Comparison of ENCODE assay signal across 18 cellular contexts in genomic region chr7:80324032-80324431, GRCh38.
DNase-seq lines count a peak whose midpoint lies in the region; ATAC-seq and FAIRE-seq lines count a peak whose summit lies in the region.
"Had no signal": no experiment of that assay in that cellular context is flagged by ENCODE, and none has a peak within 500 bp of the region (broad histone marks: within the 10 kb centered on the region; RNA-seq: fewer than 3 reads in every experiment).

No MANE protein-coding gene starts in this region.

- H3K27ac ChIP-seq in SJSA1 = no peak overlapping the region
- H3K27ac ChIP-seq: 22Rv1, lower lobe of right lung, tibial nerve had no signal

- H3K4me1 ChIP-seq in SJSA1 (replicated peaks) = peaks cover 6% of the 10 kb centered on the region
- H3K4me1 ChIP-seq: lower lobe of right lung, tibial nerve had no signal

- no peak overlapping the region for H3K4me3 ChIP-seq in SJSA1
- H3K4me3 ChIP-seq: lower lobe of right lung, tibial nerve had no signal

- peak; percentile 22 for DNase-seq in DMS 273 (lab: John Stamatoyannopoulos, UW; ENCODE audit: unreplicated experiment)
- DNase-seq in DMS 273 treated with DMSO at 0.1 percent for 48 hours (lab: John Stamatoyannopoulos, UW) = no peak
- peak; percentile 51 to 59 for DNase-seq in SJSA1 (ENCODE audit: low read depth in 1 of 2, low spot score in 2 of 2)
- DNase-seq in fibroblast of peridontal ligament (ENCODE audit: extremely low read depth) = peak; percentile 14
- DNase-seq in urothelium cell line (ENCODE audit: low spot score) = peak; percentile 71
- DNase-seq in midbrain (lab: John Stamatoyannopoulos, UW) = no peak
- no peak for DNase-seq in NCI-H187 (lab: John Stamatoyannopoulos, UW)
- DNase-seq: activated CD4-positive, alpha-beta T cell treated with anti-CD3 and anti-CD28 coated beads for 1 hour; activated T-cell treated with anti-CD3 and anti-CD28 coated beads, Interleukin-2, amount 50 U/mL, for 4 hours; anterior cingulate cortex; effector memory CD4-positive, alpha-beta T cell; GOT3; hippocampal formation; lower lobe of right lung; NCI-H2029 treated with DMSO at 0.1 percent for 48 hours had no signal

- no peaks in the 10 kb centered on the region for H3K36me3 ChIP-seq in SJSA1
- H3K36me3 ChIP-seq: lower lobe of right lung, tibial nerve had no signal

- H3K9me3 ChIP-seq in SJSA1 (replicated peaks) = no peaks in the 10 kb centered on the region
- H3K9me3 ChIP-seq: lower lobe of right lung, tibial nerve had no signal

- peak; percentile 97 for FAIRE-seq in urothelium cell line (lab: Jason Lieb, UNC)

- H3K27me3 ChIP-seq in SJSA1 (replicated peaks) = no peaks in the 10 kb centered on the region
- H3K27me3 ChIP-seq: tibial nerve had no signal

- ATAC-seq in HG02840 (IDR thresholded peaks at IDR 0.05; ENCODE audit: low FRiP score, unreplicated experiment) = no peak
- ATAC-seq: activated T-cell treated with anti-CD3 and anti-CD28 coated beads, Interleukin-2, amount 50 U/mL, for 4 hours; lower lobe of right lung had no signal

Comparison
In these comparisons a context has a peak if more than half of its experiments do, and no peak if none do; other contexts are left out.
1. DNase-seq: peak in DMS 273 (single experiment), SJSA1 (2 of 2), fibroblast of peridontal ligament (single experiment) and urothelium cell line (single experiment); none in DMS 273 treated with DMSO at 0.1 percent for 48 hours (single experiment), midbrain (single experiment) and NCI-H187 (0 of 2).